ENCODE assay signal across 25 cellular contexts in genomic region chr11:19163627-19164026, GRCh38. TPM values are rescaled to one million over a fixed set of nuclear protein-coding genes. Genes with fewer than 3 reads are reported as not detected.
"Had no signal": no experiment of that assay in that cellular context is flagged by ENCODE, and none has a peak within 500 bp of the region (broad histone marks: within the 10 kb centered on the region; RNA-seq: fewer than 3 reads in every experiment).

No MANE protein-coding gene starts in this region.

- H3K9ac ChIP-seq: neural progenitor cell had no signal

- H3K9me3 ChIP-seq: ascending aorta, gastroesophageal sphincter, heart right ventricle, left ventricle myocardium inferior, prostate gland, right atrium auricular region, tibial artery had no signal

- H3K27ac ChIP-seq: ascending aorta, coronary artery, gastroesophageal sphincter, heart right ventricle, left ventricle myocardium inferior, neural progenitor cell, prostate gland, right atrium auricular region, tibial artery had no signal

- H3K4me1 ChIP-seq: ascending aorta, gastroesophageal sphincter, neural progenitor cell, prostate gland, tibial artery had no signal

- H3K36me3 ChIP-seq: neural progenitor cell, prostate gland had no signal

- ATAC-seq: activated CD4-positive, CD25-positive, alpha-beta regulatory T cell treated with anti-CD3 and anti-CD28 coated beads, Interleukin-2, amount 50 U/mL, for 24 hours; gastroesophageal sphincter; heart right ventricle had no signal

- H3K4me3 ChIP-seq: ascending aorta, coronary artery, gastroesophageal sphincter, heart right ventricle, left ventricle myocardium inferior, neural progenitor cell, prostate gland, right atrium auricular region, tibial artery had no signal

- H3K27me3 ChIP-seq: ascending aorta, gastroesophageal sphincter, heart right ventricle, neural progenitor cell, right atrium auricular region, tibial artery had no signal

- DNase-seq: activated CD4-positive, alpha-beta T cell treated with anti-CD3 and anti-CD28 coated beads, Interleukin-2, amount 50 U/mL, for 1 hour; activated CD8-positive, alpha-beta memory T cell treated with anti-CD3 and anti-CD28 coated beads for 24 hours; activated CD8-positive, alpha-beta memory T cell treated with anti-CD3 and anti-CD28 coated beads, Interleukin-2, amount 50 U/mL, for 48 hours; activated effector memory CD4-positive, alpha-beta T cell treated with Interleukin-2 at 50 U/mL for 16 hours; activated T-cell treated with anti-CD3 and anti-CD28 coated beads, Interleukin-2, amount 50 U/mL, for 48 hours; heart right ventricle; immature natural killer cell; left ventricle myocardium inferior; mammary epithelial cell; stimulated activated CD4-positive, alpha-beta T cell treated with anti-CD3 and anti-CD28 coated beads, Interleukin-2, amount 100 ng/mL, for 24 hours; stimulated activated naive CD4-positive, alpha-beta T cell treated with Interleukin-2 at 50 U/mL for 16 hours; T1000; tibial artery had no signal

- H3K4me2 ChIP-seq: neural progenitor cell had no signal

RNA-seq across cellular contexts. Expression of gene CSRP3, which starts 38.2 kb away (rescaled TPM):
- total RNA-seq: ascending aorta, epithelial cell of proximal tubule, mammary epithelial cell, mononuclear cell, osteoblast, subcutaneous adipose tissue had no signal
- polyA plus RNA-seq: immature natural killer cell, mammary epithelial cell, urinary bladder had no signal
